Comparison of ENCODE assay signal across 16 cellular contexts in the genomic region with DNA sequence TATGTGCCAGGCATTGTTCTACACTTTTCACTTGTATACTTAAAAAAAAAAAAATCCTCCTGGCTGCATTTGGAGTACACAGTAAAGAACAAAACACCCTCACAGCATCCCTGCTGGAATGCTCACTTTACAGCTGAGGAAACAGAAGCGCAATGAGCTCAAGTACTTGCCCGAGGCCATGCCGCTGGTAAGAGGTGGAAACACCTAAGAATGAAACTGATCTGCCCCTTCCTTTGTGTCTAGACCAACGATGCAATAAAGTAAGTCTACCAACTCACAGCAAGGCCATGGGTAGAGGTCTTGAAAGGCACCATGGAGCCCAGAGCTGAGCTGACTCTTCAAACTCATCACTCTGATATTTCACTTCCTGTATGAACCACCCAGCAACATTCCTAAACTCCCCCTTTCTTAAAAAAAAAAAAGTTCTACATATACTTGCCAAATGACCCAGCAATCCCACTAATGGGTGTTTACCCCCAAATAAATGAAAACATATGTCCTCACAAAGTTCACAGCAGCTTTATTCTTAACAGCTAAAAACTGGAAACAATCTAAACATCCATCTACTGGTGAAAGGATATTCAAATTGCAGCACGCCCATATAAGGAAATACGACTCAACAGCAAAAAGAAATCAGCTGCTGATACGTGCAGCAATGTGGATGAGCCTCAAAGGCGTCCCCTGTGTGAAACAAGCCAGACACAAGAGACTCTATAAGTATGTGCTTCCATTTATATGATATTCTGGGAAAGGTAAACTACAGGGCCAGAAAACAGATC.
DNase-seq lines count a peak whose midpoint lies in the region; ATAC-seq, FAIRE-seq and TF ChIP-seq lines count a peak whose summit lies in the region.
"Had no signal": no experiment of that assay in that cellular context is flagged by ENCODE, and none has a peak within 500 bp of the region (broad histone marks: within the 10 kb centered on the region; RNA-seq: fewer than 3 reads in every experiment).

No MANE protein-coding gene starts in this region.

- peaks cover 3% of the 10 kb centered on the region for H3K9me3 Mint-ChIP-seq in nephron
- H3K9me3 Mint-ChIP-seq in stimulated activated memory B cell treated with anti-CD40 and anti-IgM and Interleukin-4, amounts not matched to agents 10 μg/mL and 1 μg/mL and 100 μg/mL, for 72 hours, result peaks cover 2% of the 10 kb centered on the region
- H3K9me3 Mint-ChIP-seq: activated CD4-positive, alpha-beta T cell treated with anti-CD3 and anti-CD28 coated beads, Interleukin-2, amount 10 ng/mL, durations not matched to agents 7 days and 5 days; T-cell had no signal

- H3K27ac Mint-ChIP-seq in nephron, result peak overlapping the region; percentile 22 to 85 (median 67)
- no peak overlapping the region for H3K27ac Mint-ChIP-seq in stimulated activated memory B cell treated with anti-CD40 and anti-IgM and Interleukin-4, amounts not matched to agents 10 μg/mL and 1 μg/mL and 100 μg/mL, for 72 hours
- H3K27ac Mint-ChIP-seq: activated CD4-positive, alpha-beta T cell treated with anti-CD3 and anti-CD28 coated beads, Interleukin-2, amount 10 ng/mL, durations not matched to agents 7 days and 5 days; T-cell had no signal

- FAIRE-seq in GM19239 (lab: Jason Lieb, UNC), result no peak

- no peaks in the 10 kb centered on the region for H3K9me3 ChIP-seq in BE2C

- peaks cover 4% of the 10 kb centered on the region for H3K27me3 Mint-ChIP-seq in nephron (ENCODE audit: low read depth)
- no peaks in the 10 kb centered on the region for H3K27me3 Mint-ChIP-seq in stimulated activated memory B cell treated with anti-CD40 and anti-IgM and Interleukin-4, amounts not matched to agents 10 μg/mL and 1 μg/mL and 100 μg/mL, for 72 hours
- H3K27me3 Mint-ChIP-seq: activated CD4-positive, alpha-beta T cell treated with anti-CD3 and anti-CD28 coated beads, Interleukin-2, amount 10 ng/mL, durations not matched to agents 7 days and 5 days; T-cell had no signal

- H3K4me3 Mint-ChIP-seq in nephron, result no peak overlapping the region
- H3K4me3 Mint-ChIP-seq in stimulated activated memory B cell treated with anti-CD40 and anti-IgM and Interleukin-4, amounts not matched to agents 10 μg/mL and 1 μg/mL and 100 μg/mL, for 72 hours, result no peak overlapping the region
- H3K4me3 Mint-ChIP-seq: activated CD4-positive, alpha-beta T cell treated with anti-CD3 and anti-CD28 coated beads, Interleukin-2, amount 10 ng/mL, durations not matched to agents 7 days and 5 days; T-cell had no signal

- DNase-seq in NCI-H345 (lab: John Stamatoyannopoulos, UW), result peak; percentile 22
- no peak for DNase-seq in NCI-H345 treated with DMSO at 0.1 percent for 48 hours (lab: John Stamatoyannopoulos, UW; ENCODE audit: unreplicated experiment)
- DNase-seq in M059J (ENCODE audit: low read depth), result peak; percentile 53
- peak; percentile 56 for DNase-seq in choroid plexus epithelial cell (ENCODE audit: low read depth)
- no peak for DNase-seq in GM19239 (ENCODE audit: insufficient read length, low spot score)
- no peak for DNase-seq in BE2C
- DNase-seq: activated CD4-positive, alpha-beta T cell treated with anti-CD3 and anti-CD28 coated beads, Interleukin-2, amount 10 ng/mL, durations not matched to agents 7 days and 5 days; AML-193; cerebellar nuclear complex; GF-D8; NCI-H1105 treated with DMSO at 0.1 percent for 48 hours; nucleus accumbens; stimulated activated CD4-positive, alpha-beta T cell treated with anti-CD3 and anti-CD28 coated beads, Interleukin-12 subunit alpha, Interleukin-12 subunit beta, amount 100 ng/mL, for 4 hours; T-cell had no signal

- H3K4me1 ChIP-seq in BE2C, result peaks cover 9% of the 10 kb centered on the region

- no peaks in the 10 kb centered on the region for H3K36me3 ChIP-seq in BE2C

- ATAC-seq in stimulated activated memory B cell treated with anti-CD40 and anti-IgM and Interleukin-4, amounts not matched to agents 10 μg/mL and 1 μg/mL and 100 μg/mL, for 72 hours, result no peak
- ATAC-seq: T-cell had no signal

- TF ChIP-seq CTCF in choroid plexus epithelial cell (conservative IDR thresholded peaks at IDR 0.05; ENCODE audit: low read depth, low read length) (no peak), nephron (IDR thresholded peaks at IDR 0.05; ENCODE audit: unreplicated experiment in 3 of 3) (no peak), BE2C (IDR thresholded peaks at IDR 0.05; ENCODE audit: low read depth, low read length) (no peak)

- H3K4me3 ChIP-seq in choroid plexus epithelial cell (ENCODE audit: low read depth, low read length) (no peak overlapping the region), BE2C (ENCODE audit: low read depth, low read length) (no peak overlapping the region)

- no peaks in the 10 kb centered on the region for H3K27me3 ChIP-seq in BE2C

- H3K4me1 Mint-ChIP-seq in nephron, result peaks cover 35% of the 10 kb centered on the region
- no peaks in the 10 kb centered on the region for H3K4me1 Mint-ChIP-seq in stimulated activated memory B cell treated with anti-CD40 and anti-IgM and Interleukin-4, amounts not matched to agents 10 μg/mL and 1 μg/mL and 100 μg/mL, for 72 hours
- H3K4me1 Mint-ChIP-seq: activated CD4-positive, alpha-beta T cell treated with anti-CD3 and anti-CD28 coated beads, Interleukin-2, amount 10 ng/mL, durations not matched to agents 7 days and 5 days; T-cell had no signal

- no peaks in the 10 kb centered on the region for H3K36me3 Mint-ChIP-seq in nephron (ENCODE audit: low read depth)
- no peaks in the 10 kb centered on the region for H3K36me3 Mint-ChIP-seq in stimulated activated memory B cell treated with anti-CD40 and anti-IgM and Interleukin-4, amounts not matched to agents 10 μg/mL and 1 μg/mL and 100 μg/mL, for 72 hours
- H3K36me3 Mint-ChIP-seq: T-cell had no signal

Comparison
In these comparisons a context has a peak if more than half of its experiments do, and no peak if none do; other contexts are left out.
1. DNase-seq: peak in NCI-H345 (single experiment), M059J (single experiment) and choroid plexus epithelial cell (single experiment); none in NCI-H345 treated with DMSO at 0.1 percent for 48 hours (single experiment), GM19239 (single experiment) and BE2C (single experiment).